Comparison of ENCODE assay signal across 8 cellular contexts in the genomic region with DNA sequence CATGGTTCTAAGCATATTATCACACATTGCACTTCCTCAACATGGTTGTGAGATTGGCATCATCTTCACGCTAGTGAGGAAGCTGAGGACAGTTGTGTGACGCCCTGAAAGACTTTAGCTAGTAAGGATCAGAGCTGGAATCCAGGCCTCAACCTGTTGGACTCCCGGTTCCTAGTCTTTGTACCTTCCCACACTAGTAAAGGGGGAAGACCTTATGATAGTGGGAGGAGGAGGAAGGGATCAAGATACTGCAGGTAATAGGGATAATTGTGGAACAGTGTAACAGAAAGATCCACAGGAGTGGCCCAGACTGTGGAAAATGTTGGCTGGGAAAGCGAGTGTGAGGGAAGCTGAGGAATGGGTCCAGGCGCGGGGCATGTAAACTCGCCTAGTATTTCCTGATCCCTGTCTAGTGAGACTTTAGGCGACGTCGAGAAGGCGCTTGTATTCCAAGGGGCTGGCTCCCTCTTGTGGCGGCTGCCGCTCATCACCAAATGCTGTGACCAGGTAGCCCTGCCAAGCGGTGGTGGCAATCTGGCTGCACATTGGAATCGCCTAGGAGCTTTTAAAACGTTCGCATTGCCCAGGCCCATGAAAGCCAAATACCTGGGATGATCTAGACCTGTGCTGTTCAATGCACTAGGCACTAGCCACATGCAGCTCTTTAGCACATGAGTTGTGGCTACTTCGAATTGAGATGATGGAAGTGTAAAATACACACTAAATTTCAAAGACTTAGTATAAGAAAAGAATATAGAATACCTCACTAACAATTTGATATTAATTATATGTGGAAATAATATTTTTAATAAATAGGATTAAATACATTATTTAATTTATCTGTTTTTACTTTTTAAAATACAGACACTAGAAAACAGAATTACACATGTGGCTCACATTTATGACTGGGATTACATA. TPM values are rescaled to one million over a fixed set of nuclear protein-coding genes. Genes with fewer than 3 reads are reported as not detected.
DNase-seq lines count a peak whose midpoint lies in the region; ATAC-seq and TF ChIP-seq lines count a peak whose summit lies in the region.

No MANE protein-coding gene starts in this region.

- intact Hi-C loops in aorta (cut with DNase I) = loop anchor here in 1 of 2 donors (10.0 kb wide), 1 partner anchor 866 kb away; no protein-coding TSS in a partner anchor

- H3K9me3 ChIP-seq in aorta (ENCODE audit: control insufficient read depth, low read length) = peaks cover 2% of the 10 kb centered on the region

- DNase-seq in ELR (ENCODE audit: low read depth) = peak; percentile 73
- peak; percentile 67 for DNase-seq in GOT3 (lab: John Stamatoyannopoulos, UW)
- DNase-seq in LNCaP clone FGC (ENCODE audit: low read depth) = peak; percentile 37
- DNase-seq in RPMI7951 (ENCODE audit: low read depth) = peak; percentile 62
- peak; percentile 4 for DNase-seq in activated gamma-delta T cell (lab: John Stamatoyannopoulos, UW)
- DNase-seq in glomerular visceral epithelial cell (ENCODE audit: extremely low spot score) = peak; percentile 66
- DNase-seq in pons (ENCODE audit: low spot score) = peak; percentile 37
- DNase-seq in aorta = peak; percentile 83 to 90

- no peak overlapping the region for H3K27ac ChIP-seq in aorta (ENCODE audit: low read depth in 1 of 2, low read length in 2 of 2)

- no peaks in the 10 kb centered on the region for H3K4me1 ChIP-seq in aorta (ENCODE audit: control insufficient read depth in 1 of 2, insufficient read depth in 2 of 2, low read length in 2 of 2)

- TF ChIP-seq CTCF in LNCaP clone FGC (IDR thresholded peaks at IDR 0.05; ENCODE audit: control insufficient read depth, extremely low read depth, insufficient read depth) = peak; percentile 95

- ATAC-seq in aorta (ENCODE audit: low FRiP score) = peak; percentile 86

- H3K4me3 ChIP-seq in LNCaP clone FGC (ENCODE audit: low read depth, low read length) (no peak overlapping the region), aorta (ENCODE audit: low read length in 2 of 2) (no peak overlapping the region)

- WGBS in aorta, 2 donors = 18% methylated on average over 18 of the region's 18 CpGs

- no peaks in the 10 kb centered on the region for H3K36me3 ChIP-seq in aorta (ENCODE audit: control insufficient read depth in 1 of 2, insufficient read depth in 2 of 2, low read length in 1 of 2)

- H3K27me3 ChIP-seq in aorta (ENCODE audit: control insufficient read depth in 1 of 2, insufficient read depth in 2 of 2, low read length in 1 of 2) = no peaks in the 10 kb centered on the region

RNA-seq across cellular contexts. Expression of gene CLDN18, which starts 38.8 kb away (rescaled TPM):
- total RNA-seq in RPMI7951 (2014; rRNA removed; shearing (Covaris generic)) = not detected in 2 replicates
- not detected for total RNA-seq in aorta
- under 1 TPM; 0.20 to 0.50 TPM for polyA plus RNA-seq in aorta

Comparison
In these comparisons a context has a peak if more than half of its experiments do, and no peak if none do; other contexts are left out.
1. DNase-seq: peak in every context shown above with its lines; median percentile 86 in aorta; 73 in ELR; 67 in GOT3; 66 in glomerular visceral epithelial cell; 62 in RPMI7951; 37 in LNCaP clone FGC; 37 in pons; 4 in activated gamma-delta T cell.